12 cellular contexts compared by ENCODE assay signal in genomic region chr10:102631525-102632393, GRCh38. TPM values are rescaled to one million over a fixed set of nuclear protein-coding genes. Genes with fewer than 3 reads are reported as not detected.
DNase-seq lines count a peak whose midpoint lies in the region; ATAC-seq, FAIRE-seq and TF ChIP-seq lines count a peak whose summit lies in the region.
"Had no signal": no experiment of that assay in that cellular context is flagged by ENCODE, and none has a peak within 500 bp of the region (broad histone marks: within the 10 kb centered on the region; RNA-seq: fewer than 3 reads in every experiment).

No MANE protein-coding gene starts in this region.

- no peaks in the 10 kb centered on the region for H3K9me3 ChIP-seq in BLaER1
- H3K9me3 ChIP-seq in IMR-90 (ENCODE audit: control insufficient read depth, insufficient read depth, low read length), result no peaks in the 10 kb centered on the region
- H3K9me3 ChIP-seq in effector memory CD4-positive, alpha-beta T cell (ENCODE audit: control insufficient read depth, low read length), result no peaks in the 10 kb centered on the region
- H3K9me3 ChIP-seq in neutrophil, result no peaks in the 10 kb centered on the region

- H3K4me2 ChIP-seq in BLaER1 (peak overlapping the region; percentile 64), IMR-90 (ENCODE audit: low read depth, low read length) (no peak overlapping the region)

- ATAC-seq in IMR-90 (ENCODE audit: low read depth) (no peak), GM18870 (IDR thresholded peaks at IDR 0.05; ENCODE audit: unreplicated experiment) (no peak)
- ATAC-seq: foreskin keratinocyte had no signal

- peak overlapping the region; percentile 99 for H2BK120ac ChIP-seq in IMR-90 (ENCODE audit: low read depth, low read length)

- peak overlapping the region; percentile 91 for H3K14ac ChIP-seq in IMR-90 (replicated peaks; ENCODE audit: low read depth, low read length)

- H3K79me1 ChIP-seq in IMR-90 (ENCODE audit: low read depth in 1 of 2, low read length in 2 of 2), result peaks cover 25 to 69% of the 10 kb centered on the region in 2 experiments

- H2AK9ac ChIP-seq in IMR-90 (replicated peaks; ENCODE audit: low read depth, low read length, poor library complexity), result peak overlapping the region; percentile 86

- peak overlapping the region; percentile 88 for H3K18ac ChIP-seq in IMR-90 (ENCODE audit: low read depth, low read length)

- in situ Hi-C loops in IMR-90 (cut with MboI; ENCODE audit: low sequenced_read_pairs), result no loop called here

- dilution Hi-C loops in IMR-90 (cut with HindIII; ENCODE audit: low sequenced_read_pairs, unreplicated experiment), result no loop called here

- H3K4me3 ChIP-seq in BLaER1 (no peak overlapping the region), IMR-90 (ENCODE audit: insufficient read depth, low read depth, low read length) (no peak overlapping the region), neutrophil (ENCODE audit: low read depth in 1 of 2, low read length in 1 of 2) (no peak overlapping the region)
- H3K4me3 ChIP-seq in effector memory CD4-positive, alpha-beta T cell (ENCODE audit: insufficient read depth, low read depth, low read length, poor library complexity, severe bottlenecking), result no peak overlapping the region

- H3K9ac ChIP-seq in BLaER1 (no peak overlapping the region), IMR-90 (ENCODE audit: low read depth, low read length) (peak overlapping the region; percentile 66; the same call in 1 of the 2 replicates)

- POLR2A ChIA-PET in IMR-90 (lab: Charles Lee; ENCODE audit: unreplicated experiment), result no interaction called here

- 90% methylated on average over 5 of the region's 10 CpGs; no CpG with 5 or more reads in 1 of the 2 experiments for WGBS in IMR-90 (ENCODE audit: extremely low coverage in 2 of 2, insufficient read length in 1 of 2), 2 experiments

- 0 out of 2 replicates have a peak overlapping the region, but pooled peaks have one; percentile 56 for H3K56ac ChIP-seq in IMR-90 (ENCODE audit: extremely low read depth, insufficient read depth, low read length)

- H3K23ac ChIP-seq in IMR-90 (ENCODE audit: low read depth, low read length), result peak overlapping the region; percentile 95

- no peak for TF ChIP-seq POLR2A in IMR-90 (IDR thresholded peaks at IDR 0.05; ENCODE audit: low read depth, low read length)

- TF ChIP-seq CTCF in IMR-90 (conservative IDR thresholded peaks at IDR 0.05; ENCODE audit: low read depth, low read length), result no peak
- TF ChIP-seq CTCF in neutrophil (IDR thresholded peaks at IDR 0.05), result no peak
- no peak for TF ChIP-seq CTCF in D721Med (IDR thresholded peaks at IDR 0.05; ENCODE audit: insufficient read depth, missing control alignments)

- no peak for FAIRE-seq in D721Med (lab: Jason Lieb, UNC)

- peaks cover 29% of the 10 kb centered on the region for H3K36me3 ChIP-seq in BLaER1
- H3K36me3 ChIP-seq in IMR-90 (ENCODE audit: control insufficient read depth, insufficient read depth, low read length), result peaks cover 4% of the 10 kb centered on the region; the same call in 1 of the 2 replicates
- peaks cover 18% of the 10 kb centered on the region for H3K36me3 ChIP-seq in effector memory CD4-positive, alpha-beta T cell (ENCODE audit: control insufficient read depth, insufficient read depth, low read length)
- peaks cover 7% of the 10 kb centered on the region for H3K36me3 ChIP-seq in neutrophil

- H4K5ac ChIP-seq in IMR-90 (ENCODE audit: low read depth, low read length), result peak overlapping the region; percentile 63

- intact Hi-C loops in IMR-90 (cut with micrococcal nuclease), result no loop called here

- H2AK5ac ChIP-seq in IMR-90 (ENCODE audit: low read depth, low read length), result peak overlapping the region; percentile 100

- no peak overlapping the region for H3K27ac ChIP-seq in BLaER1
- peak overlapping the region; percentile 96 for H3K27ac ChIP-seq in IMR-90 (ENCODE audit: insufficient read depth, low read length)
- H3K27ac ChIP-seq in effector memory CD4-positive, alpha-beta T cell (ENCODE audit: insufficient read depth, low read length, poor library complexity, severe bottlenecking), result peak overlapping the region; percentile 43
- H3K27ac ChIP-seq in neutrophil, result peak overlapping the region; percentile 89
- H3K27ac ChIP-seq: foreskin keratinocyte had no signal

- peak overlapping the region; percentile 98 for H3K4ac ChIP-seq in IMR-90 (ENCODE audit: low read depth, low read length)

- TF ChIP-seq RAD21 in IMR-90 (IDR thresholded peaks at IDR 0.05; ENCODE audit: low read length), result no peak

- H2BK5ac ChIP-seq in IMR-90 (ENCODE audit: low read depth, low read length, poor library complexity, severe bottlenecking), result peak overlapping the region; percentile 100

- H4K20me1 ChIP-seq in BLaER1 (no peaks in the 10 kb centered on the region), IMR-90 (ENCODE audit: insufficient read depth, low read length) (no peaks in the 10 kb centered on the region)

- H2AFZ ChIP-seq in IMR-90 (replicated peaks; ENCODE audit: low read length, poor library complexity), result peak overlapping the region; percentile 3

- H4K8ac ChIP-seq in IMR-90 (ENCODE audit: low read depth in 2 of 2, low read length in 2 of 2), result peak overlapping the region; percentile 74 to 93

- H3K27me3 ChIP-seq in BLaER1 (no peaks in the 10 kb centered on the region), IMR-90 (ENCODE audit: control insufficient read depth, insufficient read depth, low read length) (no peaks in the 10 kb centered on the region), neutrophil (no peaks in the 10 kb centered on the region)
- H3K27me3 ChIP-seq in effector memory CD4-positive, alpha-beta T cell (replicated peaks; ENCODE audit: control insufficient read depth, insufficient read depth, low read length, poor library complexity, severe bottlenecking), result no peaks in the 10 kb centered on the region
- H3K27me3 ChIP-seq: foreskin keratinocyte had no signal

- TSS peak; percentile 62 for BruUV-seq in IMR-90 (replicated peaks; lab: Mats Ljungman, UMichigan)

- peaks cover 97% of the 10 kb centered on the region for H3K4me1 ChIP-seq in BLaER1
- peaks cover 77% of the 10 kb centered on the region for H3K4me1 ChIP-seq in IMR-90 (ENCODE audit: control insufficient read depth, insufficient read depth, low read length)
- H3K4me1 ChIP-seq in effector memory CD4-positive, alpha-beta T cell (ENCODE audit: control insufficient read depth, insufficient read depth, low read length, poor library complexity, severe bottlenecking), result peaks cover 36% of the 10 kb centered on the region
- H3K4me1 ChIP-seq in neutrophil (ENCODE audit: control insufficient read depth in 1 of 2, insufficient read depth in 1 of 2, low read depth in 1 of 2, low read length in 1 of 2), result peaks cover 46% of the 10 kb centered on the region in 2 experiments

- H2BK15ac ChIP-seq in IMR-90 (ENCODE audit: low read depth, low read length), result peak overlapping the region; percentile 91; the same call in 2 of the 3 replicates

- peaks cover 53% of the 10 kb centered on the region for H3K9me1 ChIP-seq in IMR-90 (ENCODE audit: insufficient read depth, low read length)

- DNase-seq in IMR-90 (no peak), cerebellum (ENCODE audit: low spot score) (no peak), HCEC 1CT (no peak), D721Med (ENCODE audit: insufficient read length, low spot score) (no peak)
- DNase-seq in effector memory CD4-positive, alpha-beta T cell, result no peak
- DNase-seq: central memory CD4-positive, alpha-beta T cell; foreskin keratinocyte; NCI-H1105 treated with DMSO at 0.1 percent for 48 hours; NCI-H774 had no signal

- peak overlapping the region; percentile 96 for H4K91ac ChIP-seq in IMR-90 (ENCODE audit: insufficient read depth, low read depth, low read length)

- H2BK20ac ChIP-seq in IMR-90 (ENCODE audit: low read depth, low read length), result peak overlapping the region; percentile 94

- CTCF ChIA-PET in IMR-90 (lab: Yijun Ruan, JAX), result interaction anchor here (0.7 to 0.8 kb wide), 3 partner anchors 10 to 52 kb away, joined by 3 read pairs; no protein-coding TSS in a partner anchor

TF ChIP-seq in IMR-90, 13 proteins besides CTCF, POLR2A, EP300 and RAD21:
- TF ChIP-seq FOS (IDR thresholded peaks at IDR 0.05; ENCODE audit: low read depth, low read length) (no peak), RCOR1 (IDR thresholded peaks at IDR 0.05; ENCODE audit: insufficient replicate concordance, low read length) (no peak), CEBPB (IDR thresholded peaks at IDR 0.05; ENCODE audit: low read depth, low read length) (no peak), MAZ (IDR thresholded peaks at IDR 0.05; ENCODE audit: borderline replicate concordance, low read depth, low read length) (no peak), NFE2L2 (IDR thresholded peaks at IDR 0.05; ENCODE audit: low read depth, low read length) (no peak), SMC3 (IDR thresholded peaks at IDR 0.05; ENCODE audit: low read depth, low read length) (no peak), RFX5 (IDR thresholded peaks at IDR 0.05; ENCODE audit: low read depth, low read length) (no peak), CHD1 (IDR thresholded peaks at IDR 0.05; ENCODE audit: low read depth, low read length) (no peak), MAFK (IDR thresholded peaks at IDR 0.05; ENCODE audit: low read depth, low read length) (no peak), MXI1 (IDR thresholded peaks at IDR 0.05; ENCODE audit: borderline replicate concordance, low read depth, low read length) (no peak)
TF ChIP-seq in IMR-90: peak in this region for 0.

RNA-seq across cellular contexts. Expression of gene TRIM8, which starts 12.5 kb away (rescaled TPM):
- total RNA-seq in IMR-90 (2012; rRNA removed) (25.5 and 30.0 TPM in 2 replicates), cerebellum (50.3 TPM)
- polyA plus RNA-seq in IMR-90 (2012; rRNA removed), result 124 and 126 TPM in 2 replicates
- polyA plus RNA-seq in IMR-90 (2012; cell fraction: cytosol; rRNA removed), result 102 and 174 TPM in 2 replicates
- polyA plus RNA-seq in IMR-90 (2012; cell fraction: nucleus; rRNA removed; ENCODE audit: low replicate concordance), result 82.9 and 135 TPM in 2 replicates
